Comparison of ENCODE assay signal across 14 cellular contexts in genomic region chr7:4257390-4258111, GRCh38.
"Had no signal": no experiment of that assay in that cellular context is flagged by ENCODE, and none has a peak within 500 bp of the region (broad histone marks: within the 10 kb centered on the region; RNA-seq: fewer than 3 reads in every experiment).

No MANE protein-coding gene starts in this region.

- H3K9me3 ChIP-seq: right lobe of liver had no signal

- H3K4me1 ChIP-seq: left lung, right lobe of liver had no signal

- H3K36me3 ChIP-seq: esophagus muscularis mucosa, left lung, right lobe of liver had no signal

- DNase-seq: activated CD4-positive, alpha-beta T cell treated with anti-CD3 and anti-CD28 coated beads, Interleukin-2, amount 10 ng/mL, durations not matched to agents 7 days and 5 days; activated CD4-positive, CD25-positive, alpha-beta regulatory T cell; activated naive CD4-positive, alpha-beta T cell treated with anti-CD3 and anti-CD28 coated beads, Interleukin-2, amount 50 U/mL, for 16 hours; activated T-cell treated with anti-CD3 and anti-CD28 coated beads for 4 hours; cerebellar nuclear complex; left lung; mesenchymal stem cell; stimulated activated CD4-positive, alpha-beta T cell treated with anti-CD3 and anti-CD28 coated beads, Interleukin-2, amount 100 ng/mL, for 24 hours; stimulated activated naive B cell treated with anti-CD40 and anti-IgM and Interleukin-4, amounts not matched to agents 10 μg/mL and 1 μg/mL and 100 μg/mL, for 72 hours had no signal

- H3K27ac ChIP-seq: left lung, right lobe of liver had no signal

- H3K4me3 Mint-ChIP-seq: activated CD4-positive, alpha-beta T cell treated with anti-CD3 and anti-CD28 coated beads, Interleukin-2, amount 10 ng/mL, durations not matched to agents 7 days and 5 days; activated T-helper 17 cell treated with anti-CD3 and anti-CD28 coated beads, Interleukin-2, amount 50 U/mL, for 72 hours; stimulated activated naive B cell treated with anti-CD40 and anti-IgM and Interleukin-4, amounts not matched to agents 10 μg/mL and 1 μg/mL and 100 μg/mL, for 72 hours; T-helper 1 cell treated with Interleukin-12 subunit alpha and Interleukin-12 subunit beta and Interleukin-4 antibody, amounts not matched to agents 30 μg/mL and 1 μg/mL, for 36 hours had no signal

- H3K27me3 Mint-ChIP-seq: activated CD4-positive, alpha-beta T cell treated with anti-CD3 and anti-CD28 coated beads, Interleukin-2, amount 10 ng/mL, durations not matched to agents 7 days and 5 days; activated T-helper 17 cell treated with anti-CD3 and anti-CD28 coated beads, Interleukin-2, amount 50 U/mL, for 72 hours; stimulated activated naive B cell treated with anti-CD40 and anti-IgM and Interleukin-4, amounts not matched to agents 10 μg/mL and 1 μg/mL and 100 μg/mL, for 72 hours had no signal

- H3K36me3 Mint-ChIP-seq: stimulated activated naive B cell treated with anti-CD40 and anti-IgM and Interleukin-4, amounts not matched to agents 10 μg/mL and 1 μg/mL and 100 μg/mL, for 72 hours had no signal

- H3K4me1 Mint-ChIP-seq: activated CD4-positive, alpha-beta T cell treated with anti-CD3 and anti-CD28 coated beads, Interleukin-2, amount 10 ng/mL, durations not matched to agents 7 days and 5 days; activated T-helper 17 cell treated with anti-CD3 and anti-CD28 coated beads, Interleukin-2, amount 50 U/mL, for 72 hours; stimulated activated naive B cell treated with anti-CD40 and anti-IgM and Interleukin-4, amounts not matched to agents 10 μg/mL and 1 μg/mL and 100 μg/mL, for 72 hours had no signal

- H3K27me3 ChIP-seq: left lung, right lobe of liver had no signal

- ATAC-seq: activated T-helper 17 cell treated with anti-CD3 and anti-CD28 coated beads, Interleukin-2, amount 50 U/mL, for 72 hours; left lung; right lobe of liver; SK-N-SH treated with all-trans-retinoic acid at 6 μM for 48 hours; stimulated activated naive B cell treated with anti-CD40 and anti-IgM and Interleukin-4, amounts not matched to agents 10 μg/mL and 1 μg/mL and 100 μg/mL, for 72 hours had no signal

- H3K4me3 ChIP-seq: left lung, right lobe of liver had no signal

- H3K27ac Mint-ChIP-seq: activated CD4-positive, alpha-beta T cell treated with anti-CD3 and anti-CD28 coated beads, Interleukin-2, amount 10 ng/mL, durations not matched to agents 7 days and 5 days; activated T-helper 17 cell treated with anti-CD3 and anti-CD28 coated beads, Interleukin-2, amount 50 U/mL, for 72 hours; stimulated activated naive B cell treated with anti-CD40 and anti-IgM and Interleukin-4, amounts not matched to agents 10 μg/mL and 1 μg/mL and 100 μg/mL, for 72 hours; T-helper 1 cell treated with Interleukin-12 subunit alpha and Interleukin-12 subunit beta and Interleukin-4 antibody, amounts not matched to agents 30 μg/mL and 1 μg/mL, for 36 hours had no signal
